In the genomic region with DNA sequence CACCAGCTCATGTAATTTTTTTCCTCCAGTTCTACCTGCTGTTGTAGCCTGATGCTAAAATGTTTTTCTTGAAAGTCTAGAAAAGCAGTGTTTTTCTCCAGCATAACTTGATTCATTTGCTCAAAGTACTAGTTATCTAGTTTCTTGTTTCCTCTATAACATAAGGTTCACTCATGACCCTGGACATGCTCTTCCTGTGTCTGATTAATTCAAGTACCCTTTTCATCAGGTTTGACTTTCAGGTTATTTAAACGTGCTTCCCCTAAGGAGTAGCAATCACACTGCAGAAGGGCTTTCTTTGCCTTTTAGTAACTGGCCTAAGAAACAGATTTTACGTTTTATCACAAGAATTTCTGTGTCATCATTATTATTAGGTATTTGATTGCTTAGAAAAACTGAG, we compare ENCODE assay signal across 19 cellular contexts.
"Had no signal": no experiment of that assay in that cellular context is flagged by ENCODE, and none has a peak within 500 bp of the region (broad histone marks: within the 10 kb centered on the region; RNA-seq: fewer than 3 reads in every experiment).

No MANE protein-coding gene starts in this region.

- FAIRE-seq: small intestine had no signal

- H3K27ac ChIP-seq: gastrocnemius medialis, thoracic aorta had no signal

- H3K36me3 ChIP-seq: gastrocnemius medialis, thoracic aorta had no signal

- ATAC-seq: gastrocnemius medialis; left lobe of liver; mucosa of descending colon; naive thymus-derived CD8-positive, alpha-beta T cell; right cardiac atrium; stimulated activated memory B cell treated with anti-CD40 and anti-IgM and Interleukin-4, amounts not matched to agents 10 μg/mL and 1 μg/mL and 100 μg/mL, for 72 hours had no signal

- H3K9me3 Mint-ChIP-seq: activated T-cell treated with anti-CD3 and anti-CD28 coated beads, Interleukin-2, amount 50 U/mL, for 24 hours; central memory CD8-positive, alpha-beta T cell; naive thymus-derived CD8-positive, alpha-beta T cell; stimulated activated memory B cell treated with anti-CD40 and anti-IgM and Interleukin-4, amounts not matched to agents 10 μg/mL and 1 μg/mL and 100 μg/mL, for 72 hours had no signal

- DNase-seq: activated CD4-positive, CD25-positive, alpha-beta regulatory T cell treated with anti-CD3 and anti-CD28 coated beads, Interleukin-2, amount 50 U/mL, for 72 hours; activated T-cell treated with anti-CD3 and anti-CD28 coated beads, Interleukin-2, amount 50 U/mL, for 24 hours; cortex of kidney; effector CD8-positive, alpha-beta T cell; gastrocnemius medialis; islet precursor cell; mammary epithelial cell; mucosa of descending colon; naive thymus-derived CD8-positive, alpha-beta T cell; occipital lobe; right cardiac atrium; small intestine; SW 1271 had no signal

- H3K4me1 Mint-ChIP-seq: brain; central memory CD8-positive, alpha-beta T cell; stimulated activated memory B cell treated with anti-CD40 and anti-IgM and Interleukin-4, amounts not matched to agents 10 μg/mL and 1 μg/mL and 100 μg/mL, for 72 hours had no signal

- H3K27me3 Mint-ChIP-seq: brain; central memory CD8-positive, alpha-beta T cell; progenitor cell of endocrine pancreas; stimulated activated memory B cell treated with anti-CD40 and anti-IgM and Interleukin-4, amounts not matched to agents 10 μg/mL and 1 μg/mL and 100 μg/mL, for 72 hours had no signal

- H3K4me3 ChIP-seq: gastrocnemius medialis, mucosa of descending colon, thoracic aorta had no signal

- H3K9me3 ChIP-seq: gastrocnemius medialis, mucosa of descending colon, thoracic aorta had no signal

- H3K36me3 Mint-ChIP-seq: brain; stimulated activated memory B cell treated with anti-CD40 and anti-IgM and Interleukin-4, amounts not matched to agents 10 μg/mL and 1 μg/mL and 100 μg/mL, for 72 hours had no signal

- H3K4me3 Mint-ChIP-seq: activated T-cell treated with anti-CD3 and anti-CD28 coated beads, Interleukin-2, amount 50 U/mL, for 24 hours; brain; central memory CD8-positive, alpha-beta T cell; naive thymus-derived CD8-positive, alpha-beta T cell; stimulated activated memory B cell treated with anti-CD40 and anti-IgM and Interleukin-4, amounts not matched to agents 10 μg/mL and 1 μg/mL and 100 μg/mL, for 72 hours had no signal

- H3K4me1 ChIP-seq: gastrocnemius medialis had no signal

- H3K27ac Mint-ChIP-seq: activated T-cell treated with anti-CD3 and anti-CD28 coated beads, Interleukin-2, amount 50 U/mL, for 24 hours; brain; naive thymus-derived CD8-positive, alpha-beta T cell; progenitor cell of endocrine pancreas; stimulated activated memory B cell treated with anti-CD40 and anti-IgM and Interleukin-4, amounts not matched to agents 10 μg/mL and 1 μg/mL and 100 μg/mL, for 72 hours had no signal

- H3K27me3 ChIP-seq: gastrocnemius medialis had no signal
